ENCODE assay signal across 17 cellular contexts in genomic region chr2:226581661-226582060, GRCh38.
"Had no signal": no experiment of that assay in that cellular context is flagged by ENCODE, and none has a peak within 500 bp of the region (broad histone marks: within the 10 kb centered on the region; RNA-seq: fewer than 3 reads in every experiment).

No MANE protein-coding gene starts in this region.

- H3K36me3 Mint-ChIP-seq: activated CD4-positive, alpha-beta memory T cell treated with anti-CD3 and anti-CD28 coated beads for 36 hours; activated naive CD8-positive, alpha-beta T cell treated with anti-CD3 and anti-CD28 coated beads for 36 hours; memory B cell had no signal

- FAIRE-seq: islet of Langerhans, pancreas had no signal

- H3K4me3 ChIP-seq: breast epithelium, dorsolateral prefrontal cortex, heart left ventricle, left ventricle myocardium inferior, pancreas, stomach had no signal

- H3K4me1 ChIP-seq: breast epithelium, pancreas had no signal

- H3K27me3 ChIP-seq: breast epithelium, heart left ventricle, pancreas, stomach had no signal

- H3K27ac ChIP-seq: breast epithelium, dorsolateral prefrontal cortex, heart left ventricle, left ventricle myocardium inferior, pancreas, stomach had no signal

- H3K4me3 Mint-ChIP-seq: activated CD4-positive, alpha-beta memory T cell treated with anti-CD3 and anti-CD28 coated beads for 36 hours; activated naive CD8-positive, alpha-beta T cell treated with anti-CD3 and anti-CD28 coated beads for 36 hours; activated T-cell treated with anti-CD3 and anti-CD28 coated beads, Interleukin-2, amount 50 U/mL, for 4 hours; memory B cell; neural crest cell; T-helper 17 cell had no signal

- H3K9me3 Mint-ChIP-seq: activated CD4-positive, alpha-beta memory T cell treated with anti-CD3 and anti-CD28 coated beads for 36 hours; activated naive CD8-positive, alpha-beta T cell treated with anti-CD3 and anti-CD28 coated beads for 36 hours; activated T-cell treated with anti-CD3 and anti-CD28 coated beads, Interleukin-2, amount 50 U/mL, for 4 hours had no signal

- H3K27ac Mint-ChIP-seq: activated CD4-positive, alpha-beta memory T cell treated with anti-CD3 and anti-CD28 coated beads for 36 hours; activated naive CD8-positive, alpha-beta T cell treated with anti-CD3 and anti-CD28 coated beads for 36 hours; memory B cell; T-helper 17 cell had no signal

- H3K9me3 ChIP-seq: breast epithelium, left ventricle myocardium inferior, pancreas, stomach had no signal

- H3K36me3 ChIP-seq: breast epithelium, heart left ventricle, left ventricle myocardium inferior, pancreas, stomach had no signal

- DNase-seq: activated CD4-positive, alpha-beta memory T cell treated with anti-CD3 and anti-CD28 coated beads for 36 hours; activated gamma-delta T cell; activated naive CD8-positive, alpha-beta T cell treated with anti-CD3 and anti-CD28 coated beads for 36 hours; activated T-cell treated with anti-CD3 and anti-CD28 coated beads, Interleukin-2, amount 50 U/mL, for 4 hours; dorsolateral prefrontal cortex; foreskin melanocyte; heart left ventricle; left ventricle myocardium inferior; stimulated activated CD4-positive, alpha-beta T cell treated with anti-CD3 and anti-CD28 coated beads, Interleukin-4, amount 100 ng/mL, for 4 hours; stomach; T-helper 17 cell had no signal

- H3K4me1 Mint-ChIP-seq: activated naive CD8-positive, alpha-beta T cell treated with anti-CD3 and anti-CD28 coated beads for 36 hours; T-helper 17 cell had no signal

- ATAC-seq: activated T-cell treated with anti-CD3 and anti-CD28 coated beads, Interleukin-2, amount 50 U/mL, for 4 hours; esophagus mucosa; heart left ventricle; T-helper 17 cell had no signal
